Comparison of ENCODE assay signal across 8 cellular contexts in the genomic region with DNA sequence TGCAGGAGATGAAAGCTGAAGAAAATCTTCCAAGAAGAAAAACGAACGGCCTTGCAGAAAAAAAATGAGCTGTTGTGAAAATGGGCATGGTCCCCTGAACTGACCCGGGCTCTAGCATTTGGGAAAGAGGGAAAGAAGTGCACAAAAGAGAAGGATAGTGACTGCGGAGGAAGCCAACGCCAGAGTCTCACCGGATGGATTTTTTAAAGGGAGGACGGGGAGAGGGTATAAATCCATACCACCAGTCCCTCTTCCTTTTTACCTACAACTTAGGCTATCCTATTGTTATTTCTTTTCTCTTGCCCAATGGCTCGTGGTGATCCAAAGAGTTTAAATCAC. TPM values are rescaled to one million over a fixed set of nuclear protein-coding genes. Genes with fewer than 3 reads are reported as not detected.
DNase-seq lines count a peak whose midpoint lies in the region; ATAC-seq and TF ChIP-seq lines count a peak whose summit lies in the region.

No MANE protein-coding gene starts in this region.

- H3K9ac ChIP-seq in OCI-LY1 (ENCODE audit: low read length) = peak overlapping the region; percentile 52
- peak overlapping the region; percentile 31 for H3K9ac ChIP-seq in endodermal cell (ENCODE audit: extremely low read depth, low read length, poor library complexity, severe bottlenecking)
- H3K9ac ChIP-seq in neuronal stem cell (ENCODE audit: low read depth, low read length, poor library complexity) = peak overlapping the region; percentile 91

- no peak overlapping the region for H4K91ac ChIP-seq in neuronal stem cell (ENCODE audit: low read depth, low read length, poor library complexity)

- H3K9me2 ChIP-seq in OCI-LY1 (ENCODE audit: low read depth, low read length) = no peaks in the 10 kb centered on the region

- no peak overlapping the region for H2BK15ac ChIP-seq in neuronal stem cell (ENCODE audit: low read length)

- H3K36me3 Mint-ChIP-seq in Caco-2 (ENCODE audit: insufficient read depth, unreplicated experiment) = peaks cover 8% of the 10 kb centered on the region
- H3K36me3 Mint-ChIP-seq in endodermal cell (ENCODE audit: low read depth) = peaks cover 17% of the 10 kb centered on the region

- POLR2A ChIA-PET in Caco-2 (lab: Charles Lee) = interaction anchor here (1.1 kb wide), 1 partner anchor 63 kb away, joined by 5 read pairs; a partner anchor contains a TSS

- H3K4me1 ChIP-seq in Caco-2 = peaks cover 6% of the 10 kb centered on the region
- H3K4me1 ChIP-seq in OCI-LY1 (ENCODE audit: insufficient read depth, low read length, severe bottlenecking) = peaks cover 25% of the 10 kb centered on the region
- no peaks in the 10 kb centered on the region for H3K4me1 ChIP-seq in endodermal cell (ENCODE audit: control insufficient read depth, insufficient read depth, low read length)
- peaks cover 1 to 4% of the 10 kb centered on the region in 2 donors for H3K4me1 ChIP-seq in neuronal stem cell (ENCODE audit: control insufficient read depth in 2 of 2, insufficient read depth in 1 of 2, low read depth in 1 of 2, low read length in 2 of 2)

- no peak for DNase-seq in Caco-2
- DNase-seq in endodermal cell = no peak
- no peak for DNase-seq in neuronal stem cell (ENCODE audit: low spot score)
- no peak for DNase-seq in NCI-H69 (lab: John Stamatoyannopoulos, UW)
- DNase-seq in COR-L47 (lab: John Stamatoyannopoulos, UW) = no peak
- DNase-seq in Ammon's horn (ENCODE audit: low spot score) = no peak

- intact Hi-C loops in Caco-2 (cut with micrococcal nuclease; ENCODE audit: unreplicated experiment) = loop anchor here (2.0 kb wide), 1 partner anchor 33 kb away; no protein-coding TSS in a partner anchor

- no peaks in the 10 kb centered on the region for H3F3A ChIP-seq in OCI-LY1 (ENCODE audit: insufficient read depth, low read length)

- H3K36me3 ChIP-seq in Caco-2 (ENCODE audit: control insufficient read depth, insufficient read depth, low read length) (no peaks in the 10 kb centered on the region), OCI-LY1 (ENCODE audit: insufficient read depth, low read length) (no peaks in the 10 kb centered on the region), endodermal cell (ENCODE audit: control insufficient read depth, insufficient read depth, low read length) (no peaks in the 10 kb centered on the region), neuronal stem cell (replicated peaks in 1 of 2; ENCODE audit: control insufficient read depth in 2 of 2, insufficient read depth in 2 of 2, low read length in 2 of 2) (peaks cover 3 to 33% of the 10 kb centered on the region in 2 donors)

- peak overlapping the region; percentile 92 for H3K14ac ChIP-seq in neuronal stem cell (ENCODE audit: low read length)

- peak overlapping the region; percentile 83 for H3K4me2 ChIP-seq in OCI-LY1 (ENCODE audit: low read length)
- H3K4me2 ChIP-seq in neuronal stem cell (ENCODE audit: insufficient read depth, low read length, poor library complexity, severe bottlenecking) = peak overlapping the region; percentile 97

- CTCF ChIA-PET in Caco-2 (lab: Charles Lee) = interaction anchor here (0.6 to 1.2 kb wide), 2 partner anchors 26 to 34 kb away, joined by 3 to 4 read pairs; no protein-coding TSS in a partner anchor

- H2AFZ ChIP-seq in OCI-LY1 (ENCODE audit: low read length) (peak overlapping the region; percentile 31; the same call in 1 of the 2 replicates), neuronal stem cell (ENCODE audit: low read length) (peak overlapping the region; percentile 98)

- H3K9me3 ChIP-seq in Caco-2 (no peaks in the 10 kb centered on the region), OCI-LY1 (ENCODE audit: low read length) (no peaks in the 10 kb centered on the region), endodermal cell (ENCODE audit: control insufficient read depth, low read length) (no peaks in the 10 kb centered on the region), neuronal stem cell (replicated peaks in 1 of 2; ENCODE audit: control insufficient read depth in 2 of 2, insufficient read depth in 1 of 2, low read depth in 1 of 2, low read length in 2 of 2) (peaks cover 0 to 1% of the 10 kb centered on the region in 2 donors)

- H3K27me3 ChIP-seq in Caco-2 (replicated peaks; ENCODE audit: control insufficient read depth, insufficient read depth, low read length) (no peaks in the 10 kb centered on the region), OCI-LY1 (ENCODE audit: insufficient read depth, low read length) (no peaks in the 10 kb centered on the region), endodermal cell (ENCODE audit: control insufficient read depth, insufficient read depth, low read length, poor library complexity, severe bottlenecking) (no peaks in the 10 kb centered on the region), neuronal stem cell (ENCODE audit: control insufficient read depth in 3 of 3, insufficient read depth in 3 of 3, low read depth in 1 of 3, low read length in 3 of 3) (no peaks in the 10 kb centered on the region)

- WGBS in endodermal cell (ENCODE audit: insufficient coverage in 1 of 2, insufficient read length in 1 of 2), 2 experiments = 0% methylated on average over 3 to 7 of the region's 8 CpGs
- WGBS in neuronal stem cell (ENCODE audit: extremely low coverage in 2 of 2, insufficient read length in 2 of 2, insufficient replicate concordance in 1 of 2), 2 donors = no CpG with 5 or more reads among the region's 8 CpGs

- H3K79me1 ChIP-seq in neuronal stem cell (ENCODE audit: low read depth, low read length) = peaks cover 11% of the 10 kb centered on the region

- no peak for TF ChIP-seq CTCF in Caco-2 (IDR thresholded peaks at IDR 0.05; ENCODE audit: insufficient read depth in 1 of 2, low read depth in 1 of 2, low read length in 1 of 2, severe bottlenecking in 1 of 2, unreplicated experiment in 1 of 2)
- TF ChIP-seq CTCF in OCI-LY1 (IDR thresholded peaks at IDR 0.05; ENCODE audit: low read length) = no peak
- TF ChIP-seq CTCF in endodermal cell (conservative IDR thresholded peaks at IDR 0.05) = no peak

- no TSS peak for BruUV-seq in Caco-2 (replicated peaks; lab: Mats Ljungman, UMichigan)

- H2BK12ac ChIP-seq in neuronal stem cell (ENCODE audit: low read length) = no peak overlapping the region

- H2BK120ac ChIP-seq in neuronal stem cell (ENCODE audit: low read depth, low read length) = no peak overlapping the region

- H3K23ac ChIP-seq in neuronal stem cell (ENCODE audit: low read depth, low read length, poor library complexity) = no peak overlapping the region

- H2BK5ac ChIP-seq in neuronal stem cell (ENCODE audit: low read length) = peak overlapping the region; percentile 84

- no peak for ATAC-seq in HG02885 (IDR thresholded peaks at IDR 0.05; ENCODE audit: poor library complexity, unreplicated experiment)

- no peaks in the 10 kb centered on the region for H3K79me2 ChIP-seq in OCI-LY1 (ENCODE audit: insufficient read depth, low read length)

- H3K4me1 Mint-ChIP-seq in Caco-2 (ENCODE audit: low read depth, unreplicated experiment) (peaks cover 8% of the 10 kb centered on the region), endodermal cell (peaks cover 23% of the 10 kb centered on the region)

- no peak overlapping the region for H4K8ac ChIP-seq in neuronal stem cell (ENCODE audit: low read depth, low read length)

- no peaks in the 10 kb centered on the region for H4K20me1 ChIP-seq in OCI-LY1 (ENCODE audit: insufficient read depth, low read length)

- H3K27ac ChIP-seq in OCI-LY1 (ENCODE audit: low read depth, low read length, poor library complexity, severe bottlenecking) (no peak overlapping the region), endodermal cell (ENCODE audit: low read depth, low read length) (peak overlapping the region; percentile 30), neuronal stem cell (replicated peaks; ENCODE audit: low read length) (peak overlapping the region; percentile 74)

- no peak overlapping the region for H3K4ac ChIP-seq in neuronal stem cell (ENCODE audit: low read length)

- no peak overlapping the region for H3K18ac ChIP-seq in neuronal stem cell (ENCODE audit: low read length)

- H3K9me3 Mint-ChIP-seq in Caco-2 (ENCODE audit: unreplicated experiment) (no peaks in the 10 kb centered on the region), endodermal cell (no peaks in the 10 kb centered on the region)

- H3K4me3 ChIP-seq in Caco-2 (ENCODE audit: low read depth, low read length) (peak overlapping the region; percentile 73), OCI-LY1 (ENCODE audit: low read depth, low read length, poor library complexity, severe bottlenecking) (peak overlapping the region; percentile 65), endodermal cell (ENCODE audit: low read length) (peak overlapping the region; percentile 91), neuronal stem cell (ENCODE audit: low read length in 2 of 2) (peak overlapping the region; percentile 66 to 85)

- no peak overlapping the region for H2AK5ac ChIP-seq in neuronal stem cell (ENCODE audit: low read depth, low read length)

- H3K27me3 Mint-ChIP-seq in Caco-2 (ENCODE audit: insufficient read depth, unreplicated experiment) (no peaks in the 10 kb centered on the region), endodermal cell (ENCODE audit: insufficient read depth) (no peaks in the 10 kb centered on the region)

- peak overlapping the region; percentile 90 for H3K4me3 Mint-ChIP-seq in Caco-2 (ENCODE audit: unreplicated experiment)
- H3K4me3 Mint-ChIP-seq in endodermal cell = peak overlapping the region; percentile 79

- H3K27ac Mint-ChIP-seq in Caco-2 (ENCODE audit: unreplicated experiment) (peak overlapping the region; percentile 75), endodermal cell (peak overlapping the region; percentile 37)

RNA-seq across cellular contexts. Expression of a gene that starts 0.6 kb away (rescaled TPM):
- 7.2 and 8.1 TPM in 2 replicates for total RNA-seq in Caco-2 (2022)
- total RNA-seq in endodermal cell = 10 to 100 TPM; 11.3 to 13.5 TPM
- 15.6 TPM for polyA plus RNA-seq in endodermal cell (2013, experiment 1 of 2)
- polyA plus RNA-seq in endodermal cell (2013, experiment 2 of 2) = 13.0 TPM
- polyA plus RNA-seq in neuronal stem cell (2013, experiment 1 of 2) = 8.2 TPM
- polyA plus RNA-seq in neuronal stem cell (2013, experiment 2 of 2) = 8.1 TPM

RNA-seq across cellular contexts. Expression of a gene that starts 23.2 kb away (rescaled TPM):
- total RNA-seq in Caco-2 (2022) = 16.2 and 18.1 TPM in 2 replicates
- 10 to 100 TPM; 38.5 to 44.7 TPM for total RNA-seq in endodermal cell
- 16.7 TPM for polyA plus RNA-seq in endodermal cell (2013, experiment 1 of 2)
- polyA plus RNA-seq in endodermal cell (2013, experiment 2 of 2) = 24.1 TPM
- 1.2 TPM for polyA plus RNA-seq in neuronal stem cell (2013, experiment 1 of 2)
- 1.3 TPM for polyA plus RNA-seq in neuronal stem cell (2013, experiment 2 of 2)

Comparison
In these comparisons a context has a peak if more than half of its experiments do, and no peak if none do; other contexts are left out.
1. H3K9ac ChIP-seq: peak in every context shown above with its lines; median percentile 91 in neuronal stem cell; 52 in OCI-LY1; 31 in endodermal cell.